18 cellular contexts compared by ENCODE assay signal in genomic region chr3:98744283-98744682, GRCh38. TPM values are rescaled to one million over a fixed set of nuclear protein-coding genes. Genes with fewer than 3 reads are reported as not detected.
DNase-seq lines count a peak whose midpoint lies in the region; ATAC-seq, FAIRE-seq and TF ChIP-seq lines count a peak whose summit lies in the region.
"Had no signal": no experiment of that assay in that cellular context is flagged by ENCODE, and none has a peak within 500 bp of the region (broad histone marks: within the 10 kb centered on the region; RNA-seq: fewer than 3 reads in every experiment).

No MANE protein-coding gene starts in this region.

- DNase-seq in GM12892 (ENCODE audit: insufficient read length): no peak
- DNase-seq in epithelial cell of esophagus (ENCODE audit: low read depth): peak; percentile 28
- no peak for DNase-seq in pons (ENCODE audit: low spot score)
- DNase-seq in NOMO-1 treated with dmso at 0.1 percent for 144 hours (lab: John Stamatoyannopoulos, UW; ENCODE audit: unreplicated experiment): no peak
- DNase-seq in activated gamma-delta T cell treated with Interleukin-2 at 50 U/mL for 16 hours: no peak
- DNase-seq: activated CD4-positive, alpha-beta T cell treated with anti-CD3 and anti-CD28 coated beads, Interleukin-2, amount 50 U/mL, for 4 hours; activated naive CD8-positive, alpha-beta T cell treated with anti-CD3 and anti-CD28 coated beads, Interleukin-2, amount 10 ng/mL, durations not matched to agents 7 days and 5 days; activated T-cell treated with anti-CD3 and anti-CD28 coated beads, Interleukin-2, amount 50 U/mL, for 4 hours; dermis blood vessel endothelial cell; erythroblast; KG1; naive B cell; pancreas; stimulated activated CD4-positive, alpha-beta T cell treated with anti-CD3 and anti-CD28 coated beads, Interleukin-2, amount 100 ng/mL, for 24 hours had no signal

- ATAC-seq in GM21390 (IDR thresholded peaks at IDR 0.05; ENCODE audit: unreplicated experiment) (peak; percentile 40), HG03378 (IDR thresholded peaks at IDR 0.05; ENCODE audit: unreplicated experiment) (peak; percentile 60)
- ATAC-seq: activated T-cell treated with anti-CD3 and anti-CD28 coated beads, Interleukin-2, amount 50 U/mL, for 4 hours; HCT116; pancreas had no signal

- no peak for TF ChIP-seq POLR2A in GM12892 (IDR thresholded peaks at IDR 0.05; ENCODE audit: low read depth, low read length)

- peak; percentile 94 for FAIRE-seq in GM12892 (lab: Jason Lieb, UNC)
- FAIRE-seq: pancreas had no signal

- H3K4me3 ChIP-seq in epithelial cell of esophagus (ENCODE audit: low read length): no peak overlapping the region
- H3K4me3 ChIP-seq: lung, pancreas had no signal

- no peak for TF ChIP-seq CTCF in epithelial cell of esophagus (IDR thresholded peaks at IDR 0.05; ENCODE audit: insufficient read depth, low read depth, low read length, missing control alignments)

RNA-seq across cellular contexts. Expression of gene ST3GAL6, which starts 18.9 kb away (rescaled TPM):
- polyA plus RNA-seq in GM12892 (2012; ENCODE audit: missing spikeins): 39.3 TPM
